22 cellular contexts compared by ENCODE assay signal in the genomic region with DNA sequence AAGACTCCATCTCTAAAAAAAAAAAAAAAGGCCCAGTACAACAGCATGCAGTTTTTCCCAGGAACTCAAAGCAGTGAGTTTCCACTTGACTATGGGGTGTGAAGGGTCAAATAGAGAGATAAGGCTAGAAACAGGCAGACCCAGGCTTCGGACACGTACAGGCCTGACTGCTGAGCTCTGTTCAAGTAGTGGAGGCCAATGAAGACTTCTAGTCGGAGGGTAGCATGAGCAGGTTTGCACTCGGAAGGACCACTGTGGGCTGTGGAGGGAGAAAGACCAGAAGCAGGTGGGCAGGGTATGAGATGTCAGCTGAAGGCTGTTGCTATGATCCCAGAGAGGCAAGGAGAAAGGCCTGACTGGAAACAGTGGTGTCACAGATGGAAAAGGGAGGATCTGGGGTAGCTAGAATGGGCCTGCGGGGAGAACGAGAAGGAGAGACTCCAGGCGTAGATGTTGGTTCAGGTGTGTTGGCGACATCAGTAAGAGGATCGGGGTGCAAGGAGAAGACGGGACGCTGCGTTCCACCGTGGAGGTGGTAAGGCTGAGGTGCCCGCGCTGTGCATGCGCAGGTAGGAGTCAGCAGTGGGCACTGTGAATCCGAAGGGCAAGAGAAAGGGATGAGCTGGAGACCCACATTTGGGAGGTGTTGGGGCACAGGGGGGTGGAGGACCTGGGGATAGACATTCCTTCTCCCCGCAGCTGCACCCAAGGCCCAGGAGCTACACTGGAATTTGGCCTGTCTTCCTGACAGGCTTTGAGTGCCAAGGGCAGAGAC. TPM values are rescaled to one million over a fixed set of nuclear protein-coding genes. Genes with fewer than 3 reads are reported as not detected.
DNase-seq lines count a peak whose midpoint lies in the region; ATAC-seq and TF ChIP-seq lines count a peak whose summit lies in the region.
"Had no signal": no experiment of that assay in that cellular context is flagged by ENCODE, and none has a peak within 500 bp of the region (broad histone marks: within the 10 kb centered on the region; RNA-seq: fewer than 3 reads in every experiment).

No MANE protein-coding gene starts in this region.

- H2AFZ ChIP-seq in osteoblast (ENCODE audit: low read length): no peak overlapping the region

- no peak overlapping the region for H3K4me3 Mint-ChIP-seq in activated CD8-positive, alpha-beta T cell treated with anti-CD3 and anti-CD28 coated beads for 36 hours
- H3K4me3 Mint-ChIP-seq in activated CD8-positive, alpha-beta T cell treated with anti-CD3 and anti-CD28 coated beads, Interleukin-2, amount 10 ng/mL, durations not matched to agents 7 days and 5 days: no peak overlapping the region
- no peak overlapping the region for H3K4me3 Mint-ChIP-seq in stimulated activated effector memory CD8-positive, alpha-beta T cell treated with anti-CD3 and anti-CD28 coated beads, Interleukin-12 subunit alpha, Interleukin-12 subunit beta, amount 100 ng/mL, for 72 hours
- H3K4me3 Mint-ChIP-seq: brain, mesothelial cell of epicardium had no signal

- H3K79me2 ChIP-seq in osteoblast (ENCODE audit: insufficient read depth, low read length): no peaks in the 10 kb centered on the region

- H3K4me3 ChIP-seq in Panc1 (ENCODE audit: low read depth in 2 of 2, low read length in 2 of 2): no peak overlapping the region
- H3K4me3 ChIP-seq in coronary artery: no peak overlapping the region
- H3K4me3 ChIP-seq in osteoblast (ENCODE audit: insufficient read depth, low read length): no peak overlapping the region
- H3K4me3 ChIP-seq: A549, BLaER1, uterus had no signal

- H3K27me3 Mint-ChIP-seq in activated CD8-positive, alpha-beta T cell treated with anti-CD3 and anti-CD28 coated beads for 36 hours: no peaks in the 10 kb centered on the region
- H3K27me3 Mint-ChIP-seq in activated CD8-positive, alpha-beta T cell treated with anti-CD3 and anti-CD28 coated beads, Interleukin-2, amount 10 ng/mL, durations not matched to agents 7 days and 5 days (ENCODE audit: low read depth): no peaks in the 10 kb centered on the region
- H3K27me3 Mint-ChIP-seq: brain had no signal

- POLR2A ChIA-PET in activated CD8-positive, alpha-beta T cell treated with anti-CD3 and anti-CD28 coated beads for 36 hours (lab: Charles Lee): interaction anchor here (0.7 kb wide), 1 partner anchor 255 kb away, joined by 3 read pairs; no protein-coding TSS in a partner anchor
- POLR2A ChIA-PET in activated CD8-positive, alpha-beta T cell treated with anti-CD3 and anti-CD28 coated beads, Interleukin-2, amount 10 ng/mL, durations not matched to agents 7 days and 5 days (lab: Charles Lee): no interaction called here
- POLR2A ChIA-PET in Panc1 (lab: Charles Lee): no interaction called here

- H3K36me3 Mint-ChIP-seq in activated CD8-positive, alpha-beta T cell treated with anti-CD3 and anti-CD28 coated beads for 36 hours (ENCODE audit: low read depth): peaks cover 12% of the 10 kb centered on the region
- peaks cover 32% of the 10 kb centered on the region for H3K36me3 Mint-ChIP-seq in activated CD8-positive, alpha-beta T cell treated with anti-CD3 and anti-CD28 coated beads, Interleukin-2, amount 10 ng/mL, durations not matched to agents 7 days and 5 days (ENCODE audit: low read depth)
- H3K36me3 Mint-ChIP-seq in stimulated activated effector memory CD8-positive, alpha-beta T cell treated with anti-CD3 and anti-CD28 coated beads, Interleukin-12 subunit alpha, Interleukin-12 subunit beta, amount 100 ng/mL, for 72 hours: peaks cover 89% of the 10 kb centered on the region

- H3K4me1 ChIP-seq in Panc1 (ENCODE audit: control insufficient read depth, insufficient read depth, low read length) (peaks cover 4% of the 10 kb centered on the region; the same call in 1 of the 2 replicates), osteoblast (ENCODE audit: insufficient read depth, low read length) (no peaks in the 10 kb centered on the region)
- H3K4me1 ChIP-seq: uterus had no signal

- no peak for TF ChIP-seq CTCF in activated CD8-positive, alpha-beta T cell treated with anti-CD3 and anti-CD28 coated beads for 36 hours (IDR thresholded peaks at IDR 0.05)
- TF ChIP-seq CTCF in Panc1 (IDR thresholded peaks at IDR 0.05) (no peak), coronary artery (IDR thresholded peaks at IDR 0.05) (no peak), osteoblast (IDR thresholded peaks at IDR 0.05; ENCODE audit: extremely low read depth, low read depth, low read length) (no peak)

- ATAC-seq in activated CD8-positive, alpha-beta T cell treated with anti-CD3 and anti-CD28 coated beads for 36 hours: no peak
- ATAC-seq in activated CD8-positive, alpha-beta T cell treated with anti-CD3 and anti-CD28 coated beads, Interleukin-2, amount 10 ng/mL, durations not matched to agents 7 days and 5 days: no peak
- ATAC-seq in Panc1 (no peak), GM18873 (IDR thresholded peaks at IDR 0.05; ENCODE audit: low FRiP score, unreplicated experiment) (no peak), GM19467 (IDR thresholded peaks at IDR 0.05; ENCODE audit: unreplicated experiment) (no peak)
- no peak for ATAC-seq in stimulated activated effector memory CD8-positive, alpha-beta T cell treated with anti-CD3 and anti-CD28 coated beads, Interleukin-12 subunit alpha, Interleukin-12 subunit beta, amount 100 ng/mL, for 72 hours
- ATAC-seq: A549, left colon had no signal

- BruUV-seq in Panc1 (replicated peaks; lab: Mats Ljungman, UMichigan): TSS peak; percentile 46

- no peaks in the 10 kb centered on the region for H3K9me3 ChIP-seq in Panc1 (ENCODE audit: control insufficient read depth, insufficient read depth, low read depth, low read length)
- H3K9me3 ChIP-seq in osteoblast (ENCODE audit: low read depth, low read length): no peaks in the 10 kb centered on the region
- H3K9me3 ChIP-seq: A549, BLaER1, uterus had no signal

- peaks cover 9% of the 10 kb centered on the region for H4K20me1 ChIP-seq in osteoblast (ENCODE audit: insufficient read depth, low read length)
- H4K20me1 ChIP-seq: BLaER1 had no signal

- peaks cover 6% of the 10 kb centered on the region; the same call in 1 of the 2 replicates for H3K36me3 ChIP-seq in Panc1 (ENCODE audit: control insufficient read depth, insufficient read depth, low read length)
- H3K36me3 ChIP-seq in osteoblast (ENCODE audit: insufficient read depth, low read length): peaks cover 56% of the 10 kb centered on the region
- H3K36me3 ChIP-seq: uterus had no signal

- H3K27me3 ChIP-seq in Panc1 (ENCODE audit: control insufficient read depth, insufficient read depth, low read length) (no peaks in the 10 kb centered on the region), osteoblast (ENCODE audit: insufficient read depth, low read length) (no peaks in the 10 kb centered on the region)
- H3K27me3 ChIP-seq: BLaER1, uterus had no signal

- DNase-seq in activated CD8-positive, alpha-beta T cell treated with anti-CD3 and anti-CD28 coated beads for 36 hours: no peak
- DNase-seq in activated CD8-positive, alpha-beta T cell treated with anti-CD3 and anti-CD28 coated beads, Interleukin-2, amount 10 ng/mL, durations not matched to agents 7 days and 5 days: no peak
- DNase-seq in Panc1 (ENCODE audit: low read depth, low spot score) (no peak), coronary artery (ENCODE audit: low spot score) (peak; percentile 62), osteoblast (ENCODE audit: insufficient read length, low spot score, missing footprints) (no peak)
- no peak for DNase-seq in stimulated activated effector memory CD8-positive, alpha-beta T cell treated with anti-CD3 and anti-CD28 coated beads, Interleukin-12 subunit alpha, Interleukin-12 subunit beta, amount 100 ng/mL, for 72 hours (ENCODE audit: low spot score in 2 of 2)
- DNase-seq: activated CD4-positive, alpha-beta T cell treated with anti-CD3 and anti-CD28 coated beads for 4 hours; cortex of kidney; left colon; NCI-H2171; NCI-H526 treated with DMSO at 0.1 percent for 48 hours; RPMI8226; small intestine; stimulated activated CD4-positive, alpha-beta T cell treated with anti-CD3 and anti-CD28 coated beads, Interleukin-4, amount 100 ng/mL, for 1 hour had no signal

- peak overlapping the region; percentile 33 for H3K27ac Mint-ChIP-seq in activated CD8-positive, alpha-beta T cell treated with anti-CD3 and anti-CD28 coated beads for 36 hours
- no peak overlapping the region for H3K27ac Mint-ChIP-seq in activated CD8-positive, alpha-beta T cell treated with anti-CD3 and anti-CD28 coated beads, Interleukin-2, amount 10 ng/mL, durations not matched to agents 7 days and 5 days
- peak overlapping the region; percentile 94 for H3K27ac Mint-ChIP-seq in stimulated activated effector memory CD8-positive, alpha-beta T cell treated with anti-CD3 and anti-CD28 coated beads, Interleukin-12 subunit alpha, Interleukin-12 subunit beta, amount 100 ng/mL, for 72 hours
- H3K27ac Mint-ChIP-seq: mesothelial cell of epicardium had no signal

- H3K4me1 Mint-ChIP-seq in activated CD8-positive, alpha-beta T cell treated with anti-CD3 and anti-CD28 coated beads for 36 hours (ENCODE audit: low read depth): peaks cover 16% of the 10 kb centered on the region
- H3K4me1 Mint-ChIP-seq in activated CD8-positive, alpha-beta T cell treated with anti-CD3 and anti-CD28 coated beads, Interleukin-2, amount 10 ng/mL, durations not matched to agents 7 days and 5 days (ENCODE audit: low read depth): peaks cover 24% of the 10 kb centered on the region
- peaks cover 20% of the 10 kb centered on the region for H3K4me1 Mint-ChIP-seq in stimulated activated effector memory CD8-positive, alpha-beta T cell treated with anti-CD3 and anti-CD28 coated beads, Interleukin-12 subunit alpha, Interleukin-12 subunit beta, amount 100 ng/mL, for 72 hours
- H3K4me1 Mint-ChIP-seq: mesothelial cell of epicardium had no signal

- CTCF ChIA-PET in activated CD8-positive, alpha-beta T cell treated with anti-CD3 and anti-CD28 coated beads for 36 hours (lab: Charles Lee): interaction anchor here (0.6 to 1.1 kb wide), 2 partner anchors 152 to 1603 kb away, joined by 3 read pairs; no protein-coding TSS in a partner anchor
- CTCF ChIA-PET in activated CD8-positive, alpha-beta T cell treated with anti-CD3 and anti-CD28 coated beads, Interleukin-2, amount 10 ng/mL, durations not matched to agents 7 days and 5 days (lab: Charles Lee): no interaction called here
- CTCF ChIA-PET in Panc1 (lab: Charles Lee): no interaction called here

- no peak overlapping the region for H3K4me2 ChIP-seq in osteoblast (ENCODE audit: insufficient read depth, low read length)
- H3K4me2 ChIP-seq: A549 had no signal

- no peaks in the 10 kb centered on the region for H3K9me3 Mint-ChIP-seq in activated CD8-positive, alpha-beta T cell treated with anti-CD3 and anti-CD28 coated beads for 36 hours
- H3K9me3 Mint-ChIP-seq in activated CD8-positive, alpha-beta T cell treated with anti-CD3 and anti-CD28 coated beads, Interleukin-2, amount 10 ng/mL, durations not matched to agents 7 days and 5 days (ENCODE audit: insufficient read depth): no peaks in the 10 kb centered on the region
- no peaks in the 10 kb centered on the region for H3K9me3 Mint-ChIP-seq in stimulated activated effector memory CD8-positive, alpha-beta T cell treated with anti-CD3 and anti-CD28 coated beads, Interleukin-12 subunit alpha, Interleukin-12 subunit beta, amount 100 ng/mL, for 72 hours
- H3K9me3 Mint-ChIP-seq: brain, mesothelial cell of epicardium had no signal

- H3K27ac ChIP-seq in Panc1 (ENCODE audit: low read length) (no peak overlapping the region), coronary artery (no peak overlapping the region), osteoblast (ENCODE audit: low read depth, low read length) (no peak overlapping the region)
- H3K27ac ChIP-seq: A549, uterus had no signal

- intact Hi-C loops in activated CD8-positive, alpha-beta T cell treated with anti-CD3 and anti-CD28 coated beads for 36 hours (cut with micrococcal nuclease): no loop called here
- intact Hi-C loops in Panc1 (cut with micrococcal nuclease; ENCODE audit: unreplicated experiment): no loop called here

- in situ Hi-C loops in Panc1 (cut with HindIII; ENCODE audit: low pct_unique_long_range_greater_than_20kb, low sequenced_read_pairs): no loop called here

RNA-seq across cellular contexts. Expression of a gene that starts 38.5 kb away (rescaled TPM):
- 10 to 100 TPM; 32.2 to 35.2 TPM for total RNA-seq in activated CD8-positive, alpha-beta T cell treated with anti-CD3 and anti-CD28 coated beads for 36 hours
- total RNA-seq in activated CD8-positive, alpha-beta T cell treated with anti-CD3 and anti-CD28 coated beads, Interleukin-2, amount 10 ng/mL, durations not matched to agents 7 days and 5 days: 10 to 100 TPM; 53.5 to 59.8 TPM
- total RNA-seq in Panc1 (2021; ENCODE audit: unreplicated experiment): 85.1 TPM
- polyA plus RNA-seq in Panc1 (2012; ENCODE audit: insufficient read length): 98.8 TPM
- 21.7 and 33.9 TPM in 2 replicates for total RNA-seq in osteoblast

RNA-seq across cellular contexts. Expression of a gene that starts 49.4 kb away (rescaled TPM):
- 10 to 100 TPM; 97.9 to 98.2 TPM for total RNA-seq in activated CD8-positive, alpha-beta T cell treated with anti-CD3 and anti-CD28 coated beads for 36 hours
- total RNA-seq in activated CD8-positive, alpha-beta T cell treated with anti-CD3 and anti-CD28 coated beads, Interleukin-2, amount 10 ng/mL, durations not matched to agents 7 days and 5 days: 100 to 1,000 TPM; 160 to 170 TPM
- 256 TPM for total RNA-seq in Panc1 (2021; ENCODE audit: unreplicated experiment)
- 356 TPM for polyA plus RNA-seq in Panc1 (2012; ENCODE audit: insufficient read length)
- 75.3 and 75.4 TPM in 2 replicates for total RNA-seq in osteoblast

RNA-seq across cellular contexts. Expression of a gene that starts 58.9 kb away (rescaled TPM):
- 1 to 10 TPM in 1 of 2 experiments, under 1 TPM in 1; 0.96 to 2.0 TPM for total RNA-seq in activated CD8-positive, alpha-beta T cell treated with anti-CD3 and anti-CD28 coated beads for 36 hours
- total RNA-seq in activated CD8-positive, alpha-beta T cell treated with anti-CD3 and anti-CD28 coated beads, Interleukin-2, amount 10 ng/mL, durations not matched to agents 7 days and 5 days: 1 to 10 TPM; 2.7 to 3.6 TPM
- 9.3 TPM for total RNA-seq in Panc1 (2021; ENCODE audit: unreplicated experiment)
- 15.1 TPM for polyA plus RNA-seq in Panc1 (2012; ENCODE audit: insufficient read length)
- total RNA-seq in osteoblast: under 0.01 TPM in 1 of 2 replicates, not detected in the other
- total RNA-seq: subcutaneous adipose tissue had no signal
